Comparison of ENCODE assay signal across 1 cellular context in genomic region chr10:3807221-3807927, GRCh38.
TF ChIP-seq lines count a peak whose summit lies in the region.

No MANE protein-coding gene starts in this region.

TF ChIP-seq in IMR-90, 13 proteins besides CTCF, POLR2A, EP300 and RAD21 (continued from another document):
- no peak for TF ChIP-seq FOS (IDR thresholded peaks at IDR 0.05; ENCODE audit: low read depth, low read length)
- TF ChIP-seq, protein P1, sequence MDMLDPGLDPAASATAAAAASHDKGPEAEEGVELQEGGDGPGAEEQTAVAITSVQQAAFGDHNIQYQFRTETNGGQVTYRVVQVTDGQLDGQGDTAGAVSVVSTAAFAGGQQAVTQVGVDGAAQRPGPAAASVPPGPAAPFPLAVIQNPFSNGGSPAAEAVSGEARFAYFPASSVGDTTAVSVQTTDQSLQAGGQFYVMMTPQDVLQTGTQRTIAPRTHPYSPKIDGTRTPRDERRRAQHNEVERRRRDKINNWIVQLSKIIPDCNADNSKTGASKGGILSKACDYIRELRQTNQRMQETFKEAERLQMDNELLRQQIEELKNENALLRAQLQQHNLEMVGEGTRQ (IDR thresholded peaks at IDR 0.05; ENCODE audit: low read depth, low read length), result no peak
- no peak for TF ChIP-seq MXI1 (IDR thresholded peaks at IDR 0.05; ENCODE audit: borderline replicate concordance, low read depth, low read length)
- TF ChIP-seq RFX5 (IDR thresholded peaks at IDR 0.05; ENCODE audit: low read depth, low read length), result no peak
- no peak for TF ChIP-seq NFE2L2 (IDR thresholded peaks at IDR 0.05; ENCODE audit: low read depth, low read length)
- TF ChIP-seq CEBPB (IDR thresholded peaks at IDR 0.05; ENCODE audit: low read depth, low read length), result no peak
- no peak for TF ChIP-seq MAZ (IDR thresholded peaks at IDR 0.05; ENCODE audit: borderline replicate concordance, low read depth, low read length)
- TF ChIP-seq SMC3 (IDR thresholded peaks at IDR 0.05; ENCODE audit: low read depth, low read length), result no peak
- TF ChIP-seq, protein P2, sequence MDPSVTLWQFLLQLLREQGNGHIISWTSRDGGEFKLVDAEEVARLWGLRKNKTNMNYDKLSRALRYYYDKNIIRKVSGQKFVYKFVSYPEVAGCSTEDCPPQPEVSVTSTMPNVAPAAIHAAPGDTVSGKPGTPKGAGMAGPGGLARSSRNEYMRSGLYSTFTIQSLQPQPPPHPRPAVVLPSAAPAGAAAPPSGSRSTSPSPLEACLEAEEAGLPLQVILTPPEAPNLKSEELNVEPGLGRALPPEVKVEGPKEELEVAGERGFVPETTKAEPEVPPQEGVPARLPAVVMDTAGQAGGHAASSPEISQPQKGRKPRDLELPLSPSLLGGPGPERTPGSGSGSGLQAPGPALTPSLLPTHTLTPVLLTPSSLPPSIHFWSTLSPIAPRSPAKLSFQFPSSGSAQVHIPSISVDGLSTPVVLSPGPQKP (IDR thresholded peaks at IDR 0.05; ENCODE audit: borderline replicate concordance, low read depth, low read length), result no peak
- TF ChIP-seq CHD1 (IDR thresholded peaks at IDR 0.05; ENCODE audit: low read depth, low read length), result no peak
- TF ChIP-seq RCOR1 (IDR thresholded peaks at IDR 0.05; ENCODE audit: insufficient replicate concordance, low read length), result no peak
